In genomic region chr15:37111427-37111717, GRCh38 we compare ENCODE assay signal across 13 cellular contexts. TPM values are rescaled to one million over a fixed set of nuclear protein-coding genes. Genes with fewer than 3 reads are reported as not detected.
DNase-seq lines count a peak whose midpoint lies in the region; ATAC-seq and TF ChIP-seq lines count a peak whose summit lies in the region.
"Had no signal": no experiment of that assay in that cellular context is flagged by ENCODE, and none has a peak within 500 bp of the region (broad histone marks: within the 10 kb centered on the region; RNA-seq: fewer than 3 reads in every experiment).

No MANE protein-coding gene starts in this region.

- intact Hi-C loops in dorsolateral prefrontal cortex (cut with DNase I), result no loop called here

- CTCF ChIA-PET in activated naive CD4-positive, alpha-beta T cell treated with anti-CD3 and anti-CD28 coated beads, Interleukin-2, amount 10 ng/mL, durations not matched to agents 7 days and 5 days (lab: Charles Lee), result no interaction called here

- no peak for DNase-seq in activated naive CD8-positive, alpha-beta T cell treated with anti-CD3 and anti-CD28 coated beads, Interleukin-2, amount 50 U/mL, for 24 hours
- DNase-seq in dorsolateral prefrontal cortex (no peak), type B pancreatic cell (ENCODE audit: extremely low spot score, unreplicated experiment) (no peak), NCI-H774 (lab: John Stamatoyannopoulos, UW) (no peak), Peyer's patch (no peak)
- DNase-seq in activated naive CD4-positive, alpha-beta T cell treated with anti-CD3 and anti-CD28 coated beads, Interleukin-2, amount 10 ng/mL, durations not matched to agents 7 days and 5 days, result no peak
- DNase-seq: ACHN; activated CD4-positive, CD25-positive, alpha-beta regulatory T cell; activated T-cell treated with anti-CD3 and anti-CD28 coated beads, Interleukin-2, amount 50 U/mL, for 48 hours; cerebellar nuclear complex; stimulated activated CD8-positive, alpha-beta memory T cell treated with anti-CD3 and anti-CD28 coated beads, Interleukin-4, amount 100 ng/mL, for 48 hours had no signal

- no peaks in the 10 kb centered on the region for H3K9me3 ChIP-seq in muscle layer of duodenum (ENCODE audit: control insufficient read depth in 1 of 2, low read length in 2 of 2)
- no peaks in the 10 kb centered on the region for H3K9me3 ChIP-seq in Peyer's patch

- H3K4me3 ChIP-seq in dorsolateral prefrontal cortex (peak overlapping the region in 29 of 59 donors; percentile 47 to 76 (median 61)), muscle layer of duodenum (ENCODE audit: low read depth in 1 of 2, low read length in 2 of 2) (peak overlapping the region; percentile 63 to 67), Peyer's patch (peak overlapping the region in 1 of 4 donors; percentile 41)

- peak overlapping the region; percentile 71 for H3K4me3 Mint-ChIP-seq in activated naive CD8-positive, alpha-beta T cell
- H3K4me3 Mint-ChIP-seq in activated naive CD8-positive, alpha-beta T cell treated with anti-CD3 and anti-CD28 coated beads, Interleukin-2, amount 50 U/mL, for 24 hours, result no peak overlapping the region
- H3K4me3 Mint-ChIP-seq in type B pancreatic cell, result peak overlapping the region; percentile 99
- no peak overlapping the region for H3K4me3 Mint-ChIP-seq in activated naive CD4-positive, alpha-beta T cell treated with anti-CD3 and anti-CD28 coated beads, Interleukin-2, amount 10 ng/mL, durations not matched to agents 7 days and 5 days

- no peak for TF ChIP-seq POLR2A in Peyer's patch (IDR thresholded peaks at IDR 0.05)

- H3K27me3 Mint-ChIP-seq in activated naive CD8-positive, alpha-beta T cell, result peaks cover 76% of the 10 kb centered on the region
- H3K27me3 Mint-ChIP-seq in activated naive CD8-positive, alpha-beta T cell treated with anti-CD3 and anti-CD28 coated beads, Interleukin-2, amount 50 U/mL, for 24 hours, result peaks cover 74% of the 10 kb centered on the region
- H3K27me3 Mint-ChIP-seq in type B pancreatic cell, result peaks cover 50% of the 10 kb centered on the region
- H3K27me3 Mint-ChIP-seq in activated naive CD4-positive, alpha-beta T cell treated with anti-CD3 and anti-CD28 coated beads, Interleukin-2, amount 10 ng/mL, durations not matched to agents 7 days and 5 days, result peaks cover 67% of the 10 kb centered on the region

- H3K36me3 Mint-ChIP-seq in activated naive CD8-positive, alpha-beta T cell, result peaks cover 2% of the 10 kb centered on the region
- peaks cover 6% of the 10 kb centered on the region for H3K36me3 Mint-ChIP-seq in activated naive CD8-positive, alpha-beta T cell treated with anti-CD3 and anti-CD28 coated beads, Interleukin-2, amount 50 U/mL, for 24 hours (ENCODE audit: low read depth)
- peaks cover 3% of the 10 kb centered on the region for H3K36me3 Mint-ChIP-seq in type B pancreatic cell
- peaks cover 6% of the 10 kb centered on the region for H3K36me3 Mint-ChIP-seq in activated naive CD4-positive, alpha-beta T cell treated with anti-CD3 and anti-CD28 coated beads, Interleukin-2, amount 10 ng/mL, durations not matched to agents 7 days and 5 days

- TF ChIP-seq CTCF in dorsolateral prefrontal cortex (IDR thresholded peaks at IDR 0.05 in 54 of 56, conservative IDR thresholded peaks at IDR 0.05 in 2 of 56; ENCODE audit: low read depth in 1 of 56, partially characterized antibody in 56 of 56) (no peak), type B pancreatic cell (conservative IDR thresholded peaks at IDR 0.05) (no peak), Peyer's patch (IDR thresholded peaks at IDR 0.05) (no peak)

- no peak for ATAC-seq in activated naive CD8-positive, alpha-beta T cell treated with anti-CD3 and anti-CD28 coated beads, Interleukin-2, amount 50 U/mL, for 24 hours

- H3K27me3 ChIP-seq in dorsolateral prefrontal cortex (peaks cover 0 to 60% (median 27%) of the 10 kb centered on the region in 45 donors), muscle layer of duodenum (ENCODE audit: low read depth, low read length) (peaks cover 12% of the 10 kb centered on the region), Peyer's patch (peaks cover 0 to 23% of the 10 kb centered on the region in 2 donors)

- peak overlapping the region in 50 of 59 donors; percentile 2 to 98 (median 68) for H3K27ac ChIP-seq in dorsolateral prefrontal cortex
- H3K27ac ChIP-seq in muscle layer of duodenum (ENCODE audit: low read length), result peak overlapping the region; percentile 93
- H3K27ac ChIP-seq in Peyer's patch, result peak overlapping the region in 1 of 4 donors; percentile 93

- H3K36me3 ChIP-seq in muscle layer of duodenum (ENCODE audit: control insufficient read depth in 1 of 2, insufficient read depth in 2 of 2, low read length in 2 of 2) (no peaks in the 10 kb centered on the region), Peyer's patch (no peaks in the 10 kb centered on the region)

- no peak overlapping the region for H3K27ac Mint-ChIP-seq in activated naive CD8-positive, alpha-beta T cell
- H3K27ac Mint-ChIP-seq in activated naive CD8-positive, alpha-beta T cell treated with anti-CD3 and anti-CD28 coated beads, Interleukin-2, amount 50 U/mL, for 24 hours, result no peak overlapping the region
- peak overlapping the region; percentile 99 for H3K27ac Mint-ChIP-seq in type B pancreatic cell
- no peak overlapping the region for H3K27ac Mint-ChIP-seq in activated naive CD4-positive, alpha-beta T cell treated with anti-CD3 and anti-CD28 coated beads, Interleukin-2, amount 10 ng/mL, durations not matched to agents 7 days and 5 days

- H3K4me1 ChIP-seq in muscle layer of duodenum (ENCODE audit: control insufficient read depth in 1 of 2, insufficient read depth in 2 of 2, low read length in 2 of 2) (peaks cover 0 to 10% of the 10 kb centered on the region in 2 donors), Peyer's patch (no peaks in the 10 kb centered on the region)

- H3K9me3 Mint-ChIP-seq in activated naive CD8-positive, alpha-beta T cell (ENCODE audit: low read depth), result peaks cover 8% of the 10 kb centered on the region
- peaks cover 25% of the 10 kb centered on the region for H3K9me3 Mint-ChIP-seq in activated naive CD8-positive, alpha-beta T cell treated with anti-CD3 and anti-CD28 coated beads, Interleukin-2, amount 50 U/mL, for 24 hours
- peaks cover 4% of the 10 kb centered on the region for H3K9me3 Mint-ChIP-seq in type B pancreatic cell
- peaks cover 3% of the 10 kb centered on the region for H3K9me3 Mint-ChIP-seq in activated naive CD4-positive, alpha-beta T cell treated with anti-CD3 and anti-CD28 coated beads, Interleukin-2, amount 10 ng/mL, durations not matched to agents 7 days and 5 days

- H3K4me1 Mint-ChIP-seq in activated naive CD8-positive, alpha-beta T cell (ENCODE audit: low read depth), result peaks cover 21% of the 10 kb centered on the region
- peaks cover 12% of the 10 kb centered on the region for H3K4me1 Mint-ChIP-seq in activated naive CD8-positive, alpha-beta T cell treated with anti-CD3 and anti-CD28 coated beads, Interleukin-2, amount 50 U/mL, for 24 hours
- peaks cover 54% of the 10 kb centered on the region for H3K4me1 Mint-ChIP-seq in type B pancreatic cell (ENCODE audit: unreplicated experiment)
- peaks cover 2% of the 10 kb centered on the region for H3K4me1 Mint-ChIP-seq in activated naive CD4-positive, alpha-beta T cell treated with anti-CD3 and anti-CD28 coated beads, Interleukin-2, amount 10 ng/mL, durations not matched to agents 7 days and 5 days

RNA-seq across cellular contexts. Expression of gene MEIS2, which starts 11.0 kb away (rescaled TPM):
- total RNA-seq in dorsolateral prefrontal cortex (10 to 100 TPM; 23.7 to 65.2 (median 44.8) TPM), type B pancreatic cell (ENCODE audit: low replicate concordance) (152 and 211 TPM in 2 replicates), Peyer's patch (10 to 100 TPM in 3 of 4 donors, 1 to 10 TPM in 1; 7.5 to 40.4 (median 21.2) TPM)

Comparison
In these comparisons a context has a peak if more than half of its experiments do, and no peak if none do; other contexts are left out.
1. H3K4me3 Mint-ChIP-seq: peak in activated naive CD8-positive, alpha-beta T cell (single experiment) and type B pancreatic cell (single experiment); none in activated naive CD8-positive, alpha-beta T cell treated with anti-CD3 and anti-CD28 coated beads, Interleukin-2, amount 50 U/mL, for 24 hours (single experiment) and activated naive CD4-positive, alpha-beta T cell treated with anti-CD3 and anti-CD28 coated beads, Interleukin-2, amount 10 ng/mL, durations not matched to agents 7 days and 5 days (single experiment).